Comparison of ENCODE assay signal across 8 cellular contexts in genomic region chr17:32444301-32445074, GRCh38. TPM values are rescaled to one million over a fixed set of nuclear protein-coding genes. Genes with fewer than 3 reads are reported as not detected.
A peak's percentile ranks its signal among the peaks of the same experiment; 100 is the strongest.
DNase-seq lines count a peak whose midpoint lies in the region; TF ChIP-seq lines count a peak whose summit lies in the region.

Gene PSMD11 (plus strand): TSS chr17:32444510. CDS start chr17:32444524, 14 bp downstream.

- H3K4me3 ChIP-seq in GM08714 (ENCODE audit: low read length) (peak within 1 kb of the TSS; percentile 96), NB4 (ENCODE audit: low read depth, low read length) (peak within 1 kb of the TSS; percentile 96), SK-N-SH (ENCODE audit: low read depth in 2 of 2, low read length in 1 of 2) (peak within 1 kb of the TSS; percentile 82 to 96), suprapubic skin (peak within 1 kb of the TSS; percentile 94)

- H3K36me3 ChIP-seq in SK-N-SH (replicated peaks in 1 of 2; ENCODE audit: control insufficient read depth in 1 of 2, insufficient read depth in 2 of 2, low read length in 1 of 2) (peaks cover 21 to 28% of the 10 kb centered on the region in 2 experiments), suprapubic skin (peaks cover 18% of the 10 kb centered on the region)

- peak within 1 kb of the TSS; percentile 92 for H2AFZ ChIP-seq in SK-N-SH (ENCODE audit: low read depth)

- no peaks in the 10 kb centered on the region for H3K9me3 ChIP-seq in SK-N-SH
- no peaks in the 10 kb centered on the region for H3K9me3 ChIP-seq in suprapubic skin

- TF ChIP-seq EP300 in SK-N-SH (IDR thresholded peaks at IDR 0.05; ENCODE audit: borderline replicate concordance in 1 of 2, low read depth in 1 of 2, low read length in 1 of 2): peak in 1 of 2 experiments; percentile 24; a peak in 1 of 4 replicates
- no peak for TF ChIP-seq EP300 in suprapubic skin (IDR thresholded peaks at IDR 0.05)

- H3K27ac Mint-ChIP-seq in HFFc6: peak within 1 kb of the TSS; percentile 91

- H3K79me2 ChIP-seq in SK-N-SH (ENCODE audit: insufficient read depth): peaks cover 51% of the 10 kb centered on the region

- H4K20me1 ChIP-seq in SK-N-SH (ENCODE audit: insufficient read depth): peaks cover 41% of the 10 kb centered on the region

- TF ChIP-seq CTCF in HFFc6 (IDR thresholded peaks at IDR 0.05) (peak; percentile 95), NB4 (IDR thresholded peaks at IDR 0.05; ENCODE audit: low read depth, low read length) (peak; percentile 81), SK-N-SH (IDR thresholded peaks at IDR 0.05) (no peak), suprapubic skin (IDR thresholded peaks at IDR 0.05) (peak in 1 of 2 donors; percentile 95)

- peak; percentile 96 for DNase-seq in HFFc6
- peak; percentile 99 for DNase-seq in NB4 (ENCODE audit: low read depth)
- peak; percentile 99 for DNase-seq in SK-N-SH
- DNase-seq in activated naive CD4-positive, alpha-beta T cell treated with anti-CD3 and anti-CD28 coated beads, Interleukin-2, amount 50 U/mL, for 16 hours: peak; percentile 100
- peak; percentile 98 for DNase-seq in germinal center (ENCODE audit: low spot score)
- peak; percentile 74 to 98 (median 92) for DNase-seq in nucleus accumbens (lab: John Stamatoyannopoulos, UW)
- DNase-seq in suprapubic skin (ENCODE audit: low spot score in 2 of 2): peak; percentile 97 to 98

- under 1% methylated on average over 30 of the region's 74 CpGs for WGBS in SK-N-SH (ENCODE audit: low lambda C conversion rate)
- 1% methylated on average over 20 of the region's 74 CpGs for WGBS in suprapubic skin

- peaks cover 27% of the 10 kb centered on the region for H3K36me3 Mint-ChIP-seq in HFFc6 (ENCODE audit: low read depth)

- H3F3A ChIP-seq in SK-N-SH (replicated peaks; ENCODE audit: insufficient read depth): no peaks in the 10 kb centered on the region

- peaks cover 37% of the 10 kb centered on the region for H3K4me1 Mint-ChIP-seq in HFFc6 (ENCODE audit: low read depth)

- no peak for TF ChIP-seq RAD21 in SK-N-SH (IDR thresholded peaks at IDR 0.05; ENCODE audit: low read length)

- POLR2A ChIA-PET in SK-N-SH (lab: Yijun Ruan, JAX): interaction anchor here (0.9 to 1.5 kb wide), 3 partner anchors 14 to 43 kb away, joined by 3 to 9 read pairs (median 5); partner anchors contain the start of gene CDK5R1

- H3K9ac ChIP-seq in SK-N-SH: peak within 1 kb of the TSS; percentile 95

- H3K27ac ChIP-seq in SK-N-SH (ENCODE audit: low read depth in 2 of 2, low read length in 1 of 2) (peak within 1 kb of the TSS; percentile 80 to 85), suprapubic skin (peak within 1 kb of the TSS; percentile 84)

- no peaks in the 10 kb centered on the region; the same call in none of the 2 replicates for H3K27me3 Mint-ChIP-seq in HFFc6 (ENCODE audit: insufficient read depth)

- H3K27me3 ChIP-seq in SK-N-SH (ENCODE audit: insufficient read depth) (no peaks in the 10 kb centered on the region), suprapubic skin (no peaks in the 10 kb centered on the region)

- no peaks in the 10 kb centered on the region for H3K9me2 ChIP-seq in SK-N-SH

- peaks cover 14% of the 10 kb centered on the region in 2 experiments; a peak in 3 of 4 replicates for H3K4me1 ChIP-seq in SK-N-SH (ENCODE audit: control insufficient read depth in 1 of 2, insufficient read depth in 2 of 2, low read depth in 1 of 2, low read length in 1 of 2)
- H3K4me1 ChIP-seq in suprapubic skin: peaks cover 32% of the 10 kb centered on the region

- H3K4me3 Mint-ChIP-seq in HFFc6: peak within 1 kb of the TSS; percentile 86

- TF ChIP-seq POLR2A in NB4 (IDR thresholded peaks at IDR 0.05; ENCODE audit: extremely low read depth, insufficient read length): peak; percentile 68
- peak in 1 of 2 donors; percentile 64 for TF ChIP-seq POLR2A in suprapubic skin (IDR thresholded peaks at IDR 0.05)

- CTCF ChIA-PET in SK-N-SH (lab: Yijun Ruan, JAX): interaction anchor here (0.6 to 4.8 kb wide), 35 partner anchors 9 to 1018 kb away, joined by 3 to 56 read pairs (median 4); partner anchors contain the start of gene CDK5R1

- H3K9me3 Mint-ChIP-seq in HFFc6: no peaks in the 10 kb centered on the region

- peak within 1 kb of the TSS; percentile 95 for H3K4me2 ChIP-seq in SK-N-SH

TF ChIP-seq in SK-N-SH, 30 proteins besides CTCF, POLR2A, EP300 and RAD21 (continues in another document):
- peak; percentile 80 for TF ChIP-seq POLR2AphosphoS5 (IDR thresholded peaks at IDR 0.05; ENCODE audit: low read depth, low read length)
- TF ChIP-seq RCOR1 (IDR thresholded peaks at IDR 0.05; ENCODE audit: low read length): no peak
- TF ChIP-seq, protein P1, sequence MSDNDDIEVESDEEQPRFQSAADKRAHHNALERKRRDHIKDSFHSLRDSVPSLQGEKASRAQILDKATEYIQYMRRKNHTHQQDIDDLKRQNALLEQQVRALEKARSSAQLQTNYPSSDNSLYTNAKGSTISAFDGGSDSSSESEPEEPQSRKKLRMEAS (IDR thresholded peaks at IDR 0.05; ENCODE audit: low read depth): peak; percentile 89
- peak; percentile 31; the same call in 1 of the 2 replicates for TF ChIP-seq REST (IDR thresholded peaks at IDR 0.05; ENCODE audit: low read depth, low read length)
- TF ChIP-seq ZBTB33 (IDR thresholded peaks at IDR 0.05; ENCODE audit: borderline replicate concordance, low read depth): 0 out of 2 replicates have a peak, but pooled peaks have one; percentile 42
- TF ChIP-seq TEAD4 (IDR thresholded peaks at IDR 0.05; ENCODE audit: borderline replicate concordance, insufficient read depth): no peak
- no peak for TF ChIP-seq USF2 (IDR thresholded peaks at IDR 0.05; ENCODE audit: borderline replicate concordance, low read depth, low read length)
- peak; percentile 88 for TF ChIP-seq CHD2 (IDR thresholded peaks at IDR 0.05; ENCODE audit: low read length, partially characterized antibody)
- no peak for TF ChIP-seq NFIC (IDR thresholded peaks at IDR 0.05; ENCODE audit: borderline replicate concordance)
- no peak for TF ChIP-seq GATA2 (CRISPR knock-in tag; IDR thresholded peaks at IDR 0.05)
- TF ChIP-seq JUND (IDR thresholded peaks at IDR 0.05): no peak
- TF ChIP-seq IRF3 (IDR thresholded peaks at IDR 0.05; ENCODE audit: low read depth, low read length): peak; percentile 14; the same call in 1 of the 2 replicates

RNA-seq across cellular contexts. Expression of gene PSMD11, which starts in this region (rescaled TPM):
- total RNA-seq in HFFc6 (2021; fragmentation: NEBNext Ultra II Directional; extraction: Animal tissue kit (Norgen Biotek cat#: 25700)): 100 to 1,000 TPM; 105 to 121 (median 110) TPM
- 63.1 and 81.9 TPM in 2 replicates for polyA plus RNA-seq in SK-N-SH (2012; rRNA removed)
- 55.5 and 60.2 TPM in 2 replicates for polyA plus RNA-seq in SK-N-SH (2012; cell fraction: cytosol; rRNA removed)
- 53.6 and 83.8 TPM in 2 replicates for polyA plus RNA-seq in SK-N-SH (2012; cell fraction: nucleus; rRNA removed)
- total RNA-seq in suprapubic skin: 10 to 100 TPM; 52.3 to 59.9 (median 57.7) TPM

Comparison
In these comparisons a context has a peak if more than half of its experiments do, and no peak if none do; other contexts are left out.
1. Peak in every context shown above with its lines: DNase-seq, H3K4me3 ChIP-seq and H3K27ac ChIP-seq.